In the genomic region with DNA sequence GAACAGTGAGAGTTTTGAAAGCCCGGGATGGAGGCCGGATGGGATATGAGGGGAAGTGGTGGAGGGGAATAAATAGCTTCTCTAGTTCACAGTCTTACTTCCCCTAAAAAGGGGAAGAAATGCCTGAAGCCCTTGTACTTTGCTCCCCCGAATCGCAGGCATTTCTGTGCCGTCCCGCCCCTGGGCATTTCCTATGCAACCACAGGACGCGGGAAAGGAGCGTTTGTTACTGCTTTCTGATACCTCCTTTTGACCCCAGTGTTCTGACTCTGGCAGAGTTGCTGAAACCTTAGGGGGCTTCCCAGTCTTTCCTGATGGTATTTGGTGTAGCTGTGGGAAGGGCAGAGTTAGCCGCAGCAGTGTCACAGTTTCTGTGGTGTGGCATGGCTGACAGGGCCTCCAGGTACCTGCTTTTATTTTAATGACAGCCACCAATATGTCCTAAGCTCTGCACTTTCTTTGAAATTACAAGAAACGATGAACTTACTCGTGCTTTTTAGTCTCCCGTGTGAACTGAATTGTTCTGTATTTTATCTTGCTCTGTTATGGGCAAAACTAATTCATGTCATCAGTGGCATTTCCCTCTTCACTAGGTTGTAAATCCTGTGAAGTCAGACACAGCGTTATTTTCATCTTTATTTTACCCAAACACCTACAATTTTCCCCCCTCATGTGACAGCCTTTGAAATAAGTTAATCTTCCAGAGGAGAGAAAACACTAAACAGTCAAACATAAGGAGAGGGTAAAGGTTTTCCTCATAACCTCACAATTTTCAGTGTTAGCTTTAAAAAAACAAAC, we compare ENCODE assay signal across 8 cellular contexts. TPM values are rescaled to one million over a fixed set of nuclear protein-coding genes. Genes with fewer than 3 reads are reported as not detected.
DNase-seq lines count a peak whose midpoint lies in the region; ATAC-seq lines count a peak whose summit lies in the region.

No MANE protein-coding gene starts in this region.

- peaks cover 27% of the 10 kb centered on the region; the same call in 1 of the 2 replicates for H4K20me1 ChIP-seq in Karpas-422 (ENCODE audit: insufficient read depth, low read depth, low read length)

- H3K4me1 Mint-ChIP-seq in dendritic cell treated with granulocyte-macrophage colony-stimulating factor and Interleukin-4, amounts not matched to agents 40 ng/mL and 50 ng/mL, for 4 days (ENCODE audit: low read depth), result peaks cover 79% of the 10 kb centered on the region

- peak overlapping the region; percentile 95 for H3K4me2 ChIP-seq in Karpas-422 (ENCODE audit: low read depth, low read length, poor library complexity, severe bottlenecking)

- peak; percentile 71 for DNase-seq in Karpas-422
- DNase-seq in putamen (ENCODE audit: low spot score), result peak; percentile 42
- DNase-seq in NCI-H526 treated with DMSO at 0.1 percent for 48 hours (lab: John Stamatoyannopoulos, UW), result no peak
- no peak for DNase-seq in stimulated activated CD4-positive, alpha-beta T cell treated with anti-CD3 and anti-CD28 coated beads, Interleukin-12 subunit alpha, Interleukin-12 subunit beta, amount 100 ng/mL, for 4 hours

- H3K36me3 ChIP-seq in Karpas-422 (ENCODE audit: insufficient read depth, low read length), result no peaks in the 10 kb centered on the region

- no peaks in the 10 kb centered on the region for H3K9me2 ChIP-seq in Karpas-422 (replicated peaks; ENCODE audit: insufficient read depth, low read length)

- H3K27me3 Mint-ChIP-seq in dendritic cell treated with granulocyte-macrophage colony-stimulating factor and Interleukin-4, amounts not matched to agents 40 ng/mL and 50 ng/mL, for 4 days, result no peaks in the 10 kb centered on the region

- peak overlapping the region; percentile 77 for H3K27ac Mint-ChIP-seq in dendritic cell treated with granulocyte-macrophage colony-stimulating factor and Interleukin-4, amounts not matched to agents 40 ng/mL and 50 ng/mL, for 4 days

- peaks cover 98% of the 10 kb centered on the region for H3K79me2 ChIP-seq in Karpas-422 (ENCODE audit: low read length)

- H3K36me3 Mint-ChIP-seq in dendritic cell treated with granulocyte-macrophage colony-stimulating factor and Interleukin-4, amounts not matched to agents 40 ng/mL and 50 ng/mL, for 4 days (ENCODE audit: low read depth), result peaks cover 11% of the 10 kb centered on the region

- H2AFZ ChIP-seq in Karpas-422 (ENCODE audit: low read length), result no peak overlapping the region

- intact Hi-C loops in dendritic cell treated with granulocyte-macrophage colony-stimulating factor and Interleukin-4, amounts not matched to agents 40 ng/mL and 50 ng/mL, for 4 days (cut with micrococcal nuclease), result loop anchor here (1.0 to 5.0 kb wide), 3 partner anchors 55 to 215 kb away; no protein-coding TSS in a partner anchor

- no peaks in the 10 kb centered on the region for H3K9me3 ChIP-seq in Karpas-422 (ENCODE audit: low read length)

- peaks cover 94% of the 10 kb centered on the region for H3K4me1 ChIP-seq in Karpas-422 (ENCODE audit: low read length)

- no peaks in the 10 kb centered on the region for H3K9me3 Mint-ChIP-seq in dendritic cell treated with granulocyte-macrophage colony-stimulating factor and Interleukin-4, amounts not matched to agents 40 ng/mL and 50 ng/mL, for 4 days

- H3K27ac ChIP-seq in Karpas-422 (ENCODE audit: low read length), result peak overlapping the region; percentile 87

- ATAC-seq in GM18870 (IDR thresholded peaks at IDR 0.05; ENCODE audit: unreplicated experiment) (peak; percentile 31), HG03457 (IDR thresholded peaks at IDR 0.05; ENCODE audit: unreplicated experiment) (no peak), GM19035 (IDR thresholded peaks at IDR 0.05; ENCODE audit: unreplicated experiment) (no peak)

- peak overlapping the region; percentile 78 for H3K9ac ChIP-seq in Karpas-422 (ENCODE audit: low read length)

- H3K4me3 Mint-ChIP-seq in dendritic cell treated with granulocyte-macrophage colony-stimulating factor and Interleukin-4, amounts not matched to agents 40 ng/mL and 50 ng/mL, for 4 days, result peak overlapping the region; percentile 59

- no peaks in the 10 kb centered on the region for H3K27me3 ChIP-seq in Karpas-422 (ENCODE audit: low read length)

- peak overlapping the region; percentile 70 for H3K4me3 ChIP-seq in Karpas-422 (ENCODE audit: low read length)

RNA-seq across cellular contexts. Expression of a gene that starts 27.1 kb away (rescaled TPM):
- 56.0 and 79.9 TPM in 2 replicates for total RNA-seq in Karpas-422 (2014; rRNA removed; shearing (Covaris generic); ENCODE audit: low replicate concordance)

Comparison
In these comparisons a context has a peak if more than half of its experiments do, and no peak if none do; other contexts are left out.
1. DNase-seq: peak in Karpas-422 (single experiment) and putamen (single experiment); none in NCI-H526 treated with DMSO at 0.1 percent for 48 hours (single experiment) and stimulated activated CD4-positive, alpha-beta T cell treated with anti-CD3 and anti-CD28 coated beads, Interleukin-12 subunit alpha, Interleukin-12 subunit beta, amount 100 ng/mL, for 4 hours (single experiment).